In the genomic region with DNA sequence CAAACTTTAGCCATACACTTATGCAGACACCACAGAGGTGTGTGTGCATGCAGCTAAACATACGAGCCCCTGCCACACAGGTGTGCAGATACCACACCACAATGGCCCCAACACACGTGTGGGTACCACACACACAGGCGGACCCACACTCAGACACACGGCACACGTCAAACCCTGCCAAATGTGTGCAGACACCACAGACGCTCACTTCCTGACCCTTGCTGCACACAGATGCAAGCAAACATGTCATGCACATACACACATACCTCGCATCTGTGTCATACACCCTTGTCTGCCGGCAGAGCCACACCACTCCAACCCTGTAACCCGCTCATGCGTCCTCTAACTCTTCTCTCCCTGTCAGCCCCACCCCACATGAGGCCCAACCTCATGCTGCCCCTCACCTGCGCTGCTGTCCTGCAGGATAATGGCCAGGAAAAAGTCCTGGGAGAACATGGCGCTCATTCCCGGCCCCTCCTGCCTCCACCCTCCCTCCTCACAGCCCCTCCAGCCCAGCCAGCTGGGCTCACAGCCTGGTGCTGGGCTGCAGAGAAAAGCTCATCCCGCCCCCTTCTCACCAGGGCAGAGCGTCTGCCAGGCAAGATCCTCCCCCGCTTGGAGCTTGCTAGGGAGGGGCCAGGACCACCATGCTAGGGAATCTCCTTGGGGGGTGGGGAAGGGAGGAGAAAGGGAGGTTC, we compare ENCODE assay signal across 10 cellular contexts. TPM values are rescaled to one million over a fixed set of nuclear protein-coding genes. Genes with fewer than 3 reads are reported as not detected.
DNase-seq lines count a peak whose midpoint lies in the region; ATAC-seq, FAIRE-seq and TF ChIP-seq lines count a peak whose summit lies in the region.
"Had no signal": no experiment of that assay in that cellular context is flagged by ENCODE, and none has a peak within 500 bp of the region (broad histone marks: within the 10 kb centered on the region; RNA-seq: fewer than 3 reads in every experiment).

No MANE protein-coding gene starts in this region.

- no peaks in the 10 kb centered on the region for H3K79me1 ChIP-seq in H1 (ENCODE audit: low read depth, low read length)

- H3K9me3 Mint-ChIP-seq in T-cell: no peaks in the 10 kb centered on the region

- 94% methylated on average over 16 of the region's 16 CpGs for WGBS in SK-N-SH (ENCODE audit: low lambda C conversion rate)
- 71% methylated on average over 14 of the region's 16 CpGs; no CpG with 5 or more reads in 1 of the 2 experiments for WGBS in H1 (ENCODE audit: extremely low coverage in 1 of 2, insufficient coverage in 1 of 2, insufficient read length in 1 of 2, insufficient replicate concordance in 2 of 2, low coverage in 1 of 2, low lambda C conversion rate in 2 of 2, missing lambda C conversion rate in 1 of 2), 2 experiments

- H3K79me2 ChIP-seq in SK-N-SH (ENCODE audit: insufficient read depth): no peaks in the 10 kb centered on the region
- H3K79me2 ChIP-seq in H1 (ENCODE audit: control insufficient read depth in 1 of 2, insufficient read depth in 2 of 2, low read length in 2 of 2): no peaks in the 10 kb centered on the region

- TF ChIP-seq CTCF in SK-N-SH (IDR thresholded peaks at IDR 0.05) (no peak), H1 (IDR thresholded peaks at IDR 0.05; ENCODE audit: control extremely low read depth in 1 of 3, insufficient read depth in 1 of 3, low read depth in 1 of 3, low read length in 3 of 3) (no peak)

- H3K18ac ChIP-seq in H1 (ENCODE audit: extremely low read depth, low read length): no peak overlapping the region; the same call in 1 of the 2 replicates

- H2BK12ac ChIP-seq in H1 (ENCODE audit: low read depth, low read length): no peak overlapping the region

- H2BK15ac ChIP-seq in H1 (ENCODE audit: low read length): no peak overlapping the region

- H3K9ac ChIP-seq in SK-N-SH (no peak overlapping the region), H1 (replicated peaks in 1 of 4; ENCODE audit: extremely low read depth in 1 of 4, low read depth in 3 of 4, low read length in 3 of 4) (no peak overlapping the region; a peak in 1 of 7 replicates)

- peak overlapping the region; percentile 96 to 99 for H3K27ac Mint-ChIP-seq in T-cell

- H3K4me1 ChIP-seq in SK-N-SH (ENCODE audit: control insufficient read depth in 1 of 2, insufficient read depth in 2 of 2, low read depth in 1 of 2, low read length in 1 of 2) (peaks cover 0 to 13% of the 10 kb centered on the region in 2 experiments; a peak in 1 of 4 replicates), H1 (replicated peaks in 1 of 4; ENCODE audit: control insufficient read depth in 3 of 4, insufficient read depth in 4 of 4, low read length in 3 of 4) (peaks cover 8 to 15% (median 10%) of the 10 kb centered on the region in 4 experiments)

- no peak overlapping the region for H2BK20ac ChIP-seq in H1 (ENCODE audit: low read length)

- H3K36me3 ChIP-seq in SK-N-SH (replicated peaks in 1 of 2; ENCODE audit: control insufficient read depth in 1 of 2, insufficient read depth in 2 of 2, low read length in 1 of 2) (peaks cover 0 to 10% of the 10 kb centered on the region in 2 experiments), H1 (ENCODE audit: control insufficient read depth in 2 of 4, insufficient read depth in 4 of 4, low read length in 3 of 4) (peaks cover 0 to 2% (median 0%) of the 10 kb centered on the region in 4 experiments; a peak in 1 of 8 replicates)

- no peak overlapping the region for H3K23ac ChIP-seq in H1 (ENCODE audit: insufficient read length)

- H3K27me3 ChIP-seq in SK-N-SH (ENCODE audit: insufficient read depth) (no peaks in the 10 kb centered on the region), H1 (replicated peaks in 1 of 4; ENCODE audit: control insufficient read depth in 3 of 4, extremely low read depth in 1 of 4, insufficient read depth in 3 of 4, low read length in 3 of 4) (no peaks in the 10 kb centered on the region)
- H3K27me3 ChIP-seq: vagina had no signal

- no peak overlapping the region for H2BK120ac ChIP-seq in H1 (replicated peaks; ENCODE audit: low read depth, low read length)

- DNase-seq in SK-N-SH (no peak), T-cell (peak in 28 of 34 experiments; percentile 28 to 74 (median 48)), H1 (ENCODE audit: low read depth in 1 of 2, low spot score in 2 of 2) (no peak), putamen (ENCODE audit: low spot score) (peak; percentile 62), mucosa of gallbladder (ENCODE audit: low spot score) (no peak)

- no peaks in the 10 kb centered on the region for H3K27me3 Mint-ChIP-seq in T-cell

- peak overlapping the region; percentile 18 for H4K8ac ChIP-seq in H1 (ENCODE audit: extremely low read depth, insufficient read depth, low read length)

- H3K14ac ChIP-seq in H1 (ENCODE audit: insufficient read length): no peak overlapping the region

- H3K9me2 ChIP-seq in SK-N-SH: no peaks in the 10 kb centered on the region

- peak overlapping the region; percentile 58 to 92 (median 78) for H3K4me3 Mint-ChIP-seq in T-cell

- H3K9me3 ChIP-seq in SK-N-SH (no peaks in the 10 kb centered on the region), H1 (ENCODE audit: insufficient read depth in 2 of 2, low read depth in 1 of 2, low read length in 1 of 2) (no peaks in the 10 kb centered on the region)
- H3K9me3 ChIP-seq: vagina had no signal

- H2BK5ac ChIP-seq in H1 (ENCODE audit: low read depth, low read length): no peak overlapping the region; the same call in 1 of the 2 replicates

- H3K4me3 ChIP-seq in SK-N-SH (ENCODE audit: low read depth in 2 of 2, low read length in 1 of 2) (no peak overlapping the region), H1 (ENCODE audit: extremely low read depth in 1 of 4, insufficient read depth in 2 of 4, low read depth in 3 of 4, low read length in 4 of 4) (peak overlapping the region in 2 of 4 experiments; percentile 10 to 23; a peak in 3 of 8 replicates)
- H3K4me3 ChIP-seq: vagina had no signal

- CTCF ChIA-PET in SK-N-SH (lab: Yijun Ruan, JAX) (interaction anchor here (0.6 to 3.1 kb wide), 4 partner anchors 25 to 1110 kb away, joined by 3 to 12 read pairs (median 4); no protein-coding TSS in a partner anchor), T-cell (lab: Charles Lee) (interaction anchor here in 1 of 2 donors (0.5 to 2.9 kb wide), 3 partner anchors 25 to 301 kb away, joined by 3 to 29 read pairs (median 7); no protein-coding TSS in a partner anchor), H1 (lab: Charles Lee; ENCODE audit: partially characterized antibody) (interaction anchor here (0.6 to 9.5 kb wide), 13 partner anchors 12 to 1225 kb away, joined by 3 to 79 read pairs (median 6); partner anchors contain the start of genes HPX and SMPD1)

- no peak overlapping the region for H4K5ac ChIP-seq in H1 (ENCODE audit: insufficient read length, low read depth, low read length)

- POLR2A ChIA-PET in SK-N-SH (lab: Yijun Ruan, JAX) (interaction anchor here (1.5 to 2.1 kb wide), 2 partner anchors 14 to 15 kb away, joined by 4 to 6 read pairs; partner anchors contain the start of genes APBB1 and SMPD1), T-cell (lab: Charles Lee) (interaction anchor here in 1 of 2 donors (1.0 to 1.8 kb wide), 2 partner anchors 10 to 15 kb away, joined by 3 to 5 read pairs; partner anchors contain the start of gene APBB1), H1 (lab: Charles Lee; ENCODE audit: partially characterized antibody) (interaction anchor here (0.6 to 3.0 kb wide), 4 partner anchors 14 to 76 kb away, joined by 3 to 10 read pairs (median 5); partner anchors contain the start of gene APBB1)

- H3K27ac ChIP-seq in SK-N-SH (ENCODE audit: low read depth in 2 of 2, low read length in 1 of 2): no peak overlapping the region
- H3K27ac ChIP-seq in H1 (ENCODE audit: low read depth, low read length): peak overlapping the region; percentile 28; the same call in 1 of the 2 replicates
- H3K27ac ChIP-seq: vagina had no signal

- H3K4me2 ChIP-seq in SK-N-SH: no peak overlapping the region
- H3K4me2 ChIP-seq in H1 (ENCODE audit: insufficient read depth in 1 of 2, low read depth in 2 of 2, low read length in 2 of 2): peak overlapping the region; percentile 19 to 51

- H3K4ac ChIP-seq in H1 (replicated peaks; ENCODE audit: insufficient read length, low read depth, low read length): no peak overlapping the region

- H3K56ac ChIP-seq in H1 (replicated peaks; ENCODE audit: insufficient read length, low read depth, low read length): no peak overlapping the region

- peaks cover 26% of the 10 kb centered on the region for H3K36me3 Mint-ChIP-seq in T-cell

- peaks cover 2% of the 10 kb centered on the region for H3F3A ChIP-seq in SK-N-SH (replicated peaks; ENCODE audit: insufficient read depth)

- TF ChIP-seq EP300 in SK-N-SH (IDR thresholded peaks at IDR 0.05; ENCODE audit: borderline replicate concordance in 1 of 2, low read depth in 1 of 2, low read length in 1 of 2) (no peak), H1 (IDR thresholded peaks at IDR 0.05; ENCODE audit: borderline replicate concordance in 1 of 2, low read depth in 2 of 2, low read length in 2 of 2) (no peak)

- H4K20me1 ChIP-seq in SK-N-SH (ENCODE audit: insufficient read depth): no peaks in the 10 kb centered on the region
- peaks cover 2 to 14% of the 10 kb centered on the region in 2 experiments for H4K20me1 ChIP-seq in H1 (replicated peaks in 1 of 2; ENCODE audit: control insufficient read depth in 1 of 2, insufficient read depth in 2 of 2, low read length in 2 of 2)

- ATAC-seq in SK-N-SH treated with all-trans-retinoic acid at 6 μM for 48 hours: peak; percentile 27; the same call in 1 of the 3 replicates
- peak; percentile 60 to 62 (median 60) for ATAC-seq in T-cell (replicated peaks in 1 of 4)
- ATAC-seq in GM19328 (IDR thresholded peaks at IDR 0.05; ENCODE audit: unreplicated experiment): no peak
- no peak for ATAC-seq in HG03521 (IDR thresholded peaks at IDR 0.05; ENCODE audit: unreplicated experiment)

- peak overlapping the region; percentile 80 for H4K91ac ChIP-seq in H1 (replicated peaks; ENCODE audit: insufficient read length, low read length)

- peaks cover 87 to 90% (median 88%) of the 10 kb centered on the region in 3 donors for H3K4me1 Mint-ChIP-seq in T-cell

- H2AFZ ChIP-seq in SK-N-SH (ENCODE audit: low read depth) (no peak overlapping the region), H1 (ENCODE audit: low read length) (no peak overlapping the region)

- TF ChIP-seq RAD21 in SK-N-SH (IDR thresholded peaks at IDR 0.05; ENCODE audit: low read length) (no peak), H1 (IDR thresholded peaks at IDR 0.05 in 1 of 2, conservative IDR thresholded peaks at IDR 0.05 in 1 of 2; ENCODE audit: low read depth in 2 of 2, low read length in 2 of 2) (no peak)

- no peak for FAIRE-seq in H1 (lab: Jason Lieb, UNC)
- FAIRE-seq: kidney had no signal

- no peak for TF ChIP-seq POLR2A in H1 (IDR thresholded peaks at IDR 0.05; ENCODE audit: control extremely low read depth in 1 of 2, low read depth in 2 of 2, low read length in 2 of 2)

- no peak overlapping the region for H2AK5ac ChIP-seq in H1 (ENCODE audit: low read depth, low read length)

- H3K23me2 ChIP-seq in H1 (ENCODE audit: low read depth, low read length): no peaks in the 10 kb centered on the region

RNA-seq across cellular contexts. Expression of gene SMPD1, which starts 14.2 kb away (rescaled TPM):
- 59.6 and 69.2 TPM in 2 replicates for polyA plus RNA-seq in SK-N-SH (2012; rRNA removed)
- polyA plus RNA-seq in SK-N-SH (2012; cell fraction: cytosol; rRNA removed): 43.5 and 52.1 TPM in 2 replicates
- 60.6 and 70.4 TPM in 2 replicates for polyA plus RNA-seq in SK-N-SH (2012; cell fraction: nucleus; rRNA removed)
- 10 to 100 TPM; 33.5 to 58.3 (median 38.3) TPM for total RNA-seq in T-cell
- total RNA-seq in H1 (2021; fragmentation: NEBNext Ultra II Directional; extraction: Animal tissue kit (Norgen Biotek cat#: 25700)): 1.9 and 3.1 TPM in 2 replicates
- 2.4 and 4.5 TPM in 2 replicates for polyA plus RNA-seq in H1 (2011; rRNA removed)
- 2.1 TPM for polyA plus RNA-seq in H1 (2011; cell fraction: cytosol; rRNA removed)
- polyA plus RNA-seq in H1 (2011; cell fraction: nucleus; rRNA removed): 4.5 TPM
- 2.2 to 2.8 TPM (median 2.5 TPM) in 4 replicates for polyA plus RNA-seq in H1 (2012, experiment 1 of 2)
- 2.9 TPM for polyA plus RNA-seq in H1 (2012, experiment 2 of 2)
- 2.8 TPM for polyA plus RNA-seq in H1 (2013, experiment 1 of 2)
- 3.5 TPM for polyA plus RNA-seq in H1 (2013, experiment 2 of 2)
- 0.85 and 2.0 TPM in 2 replicates for polyA minus RNA-seq in H1 (2011; rRNA and poly(A)+ RNA removed)
- 1.2 TPM for polyA minus RNA-seq in H1 (2011; cell fraction: cytosol; rRNA and poly(A)+ RNA removed)
- polyA minus RNA-seq in H1 (2011; cell fraction: nucleus; rRNA and poly(A)+ RNA removed): 2.3 TPM
- total RNA-seq in mucosa of gallbladder: 69.7 TPM

RNA-seq across cellular contexts. Expression of gene APBB1, which starts 14.4 kb away (rescaled TPM):
- polyA plus RNA-seq in SK-N-SH (2012; rRNA removed): 32.9 and 35.9 TPM in 2 replicates
- polyA plus RNA-seq in SK-N-SH (2012; cell fraction: cytosol; rRNA removed): 15.9 and 26.3 TPM in 2 replicates
- polyA plus RNA-seq in SK-N-SH (2012; cell fraction: nucleus; rRNA removed): 49.9 and 56.0 TPM in 2 replicates
- 100 to 1,000 TPM in 3 of 5 donors, 10 to 100 TPM in 2; 71.3 to 152 (median 106) TPM for total RNA-seq in T-cell
- 23.6 and 23.9 TPM in 2 replicates for total RNA-seq in H1 (2021; fragmentation: NEBNext Ultra II Directional; extraction: Animal tissue kit (Norgen Biotek cat#: 25700))
- polyA plus RNA-seq in H1 (2011; rRNA removed): 33.1 and 44.7 TPM in 2 replicates
- polyA plus RNA-seq in H1 (2011; cell fraction: cytosol; rRNA removed): 34.1 TPM
- 50.6 TPM for polyA plus RNA-seq in H1 (2011; cell fraction: nucleus; rRNA removed)
- polyA plus RNA-seq in H1 (2012, experiment 1 of 2): 17.4 to 30.9 TPM (median 28.2 TPM) in 4 replicates
- polyA plus RNA-seq in H1 (2012, experiment 2 of 2): 32.6 TPM
- 12.2 TPM for polyA plus RNA-seq in H1 (2013, experiment 1 of 2)
- polyA plus RNA-seq in H1 (2013, experiment 2 of 2): 10.9 TPM
- polyA minus RNA-seq in H1 (2011; rRNA and poly(A)+ RNA removed): 30.4 and 43.2 TPM in 2 replicates
- 16.7 TPM for polyA minus RNA-seq in H1 (2011; cell fraction: cytosol; rRNA and poly(A)+ RNA removed)
- polyA minus RNA-seq in H1 (2011; cell fraction: nucleus; rRNA and poly(A)+ RNA removed): 16.6 TPM
- 45.1 TPM for total RNA-seq in mucosa of gallbladder

RNA-seq across cellular contexts. Expression of gene HPX, which starts 36.3 kb away (rescaled TPM):
- polyA plus RNA-seq in SK-N-SH (2012; rRNA removed): 1.8 and 2.3 TPM in 2 replicates
- 0.24 and 0.34 TPM in 2 replicates for polyA plus RNA-seq in SK-N-SH (2012; cell fraction: cytosol; rRNA removed)
- 21.2 and 22.4 TPM in 2 replicates for polyA plus RNA-seq in SK-N-SH (2012; cell fraction: nucleus; rRNA removed)
- total RNA-seq in T-cell: 1 to 10 TPM; 1.2 to 5.5 (median 2.5) TPM
- 0.44 and 0.80 TPM in 2 replicates for total RNA-seq in H1 (2021; fragmentation: NEBNext Ultra II Directional; extraction: Animal tissue kit (Norgen Biotek cat#: 25700))
- 0.96 and 0.97 TPM in 2 replicates for polyA plus RNA-seq in H1 (2011; rRNA removed)
- polyA plus RNA-seq in H1 (2011; cell fraction: cytosol; rRNA removed): 1.2 TPM
- 5.9 TPM for polyA plus RNA-seq in H1 (2011; cell fraction: nucleus; rRNA removed)
- 0.67 to 1.1 TPM (median 0.82 TPM) in 4 replicates for polyA plus RNA-seq in H1 (2012, experiment 1 of 2)
- 0.29 TPM for polyA plus RNA-seq in H1 (2012, experiment 2 of 2)
- 0.61 TPM for polyA plus RNA-seq in H1 (2013, experiment 1 of 2)
- 0.40 TPM for polyA plus RNA-seq in H1 (2013, experiment 2 of 2)
- polyA minus RNA-seq in H1 (2011; rRNA and poly(A)+ RNA removed): 2.2 and 2.4 TPM in 2 replicates
- polyA minus RNA-seq in H1 (2011; cell fraction: cytosol; rRNA and poly(A)+ RNA removed): not detected
- polyA minus RNA-seq in H1 (2011; cell fraction: nucleus; rRNA and poly(A)+ RNA removed): 5.0 TPM
- 5.2 TPM for total RNA-seq in mucosa of gallbladder

Comparison
In these comparisons a context has a peak if more than half of its experiments do, and no peak if none do; other contexts are left out.
1. ATAC-seq: peak in SK-N-SH treated with all-trans-retinoic acid at 6 μM for 48 hours (single experiment) and T-cell (4 of 4); none in GM19328 (single experiment) and HG03521 (single experiment).
2. DNase-seq: peak in T-cell (28 of 34) and putamen (single experiment); none in SK-N-SH (single experiment), H1 (0 of 2) and mucosa of gallbladder (single experiment).